ENCODE assay signal across 1 cellular context in the genomic region with DNA sequence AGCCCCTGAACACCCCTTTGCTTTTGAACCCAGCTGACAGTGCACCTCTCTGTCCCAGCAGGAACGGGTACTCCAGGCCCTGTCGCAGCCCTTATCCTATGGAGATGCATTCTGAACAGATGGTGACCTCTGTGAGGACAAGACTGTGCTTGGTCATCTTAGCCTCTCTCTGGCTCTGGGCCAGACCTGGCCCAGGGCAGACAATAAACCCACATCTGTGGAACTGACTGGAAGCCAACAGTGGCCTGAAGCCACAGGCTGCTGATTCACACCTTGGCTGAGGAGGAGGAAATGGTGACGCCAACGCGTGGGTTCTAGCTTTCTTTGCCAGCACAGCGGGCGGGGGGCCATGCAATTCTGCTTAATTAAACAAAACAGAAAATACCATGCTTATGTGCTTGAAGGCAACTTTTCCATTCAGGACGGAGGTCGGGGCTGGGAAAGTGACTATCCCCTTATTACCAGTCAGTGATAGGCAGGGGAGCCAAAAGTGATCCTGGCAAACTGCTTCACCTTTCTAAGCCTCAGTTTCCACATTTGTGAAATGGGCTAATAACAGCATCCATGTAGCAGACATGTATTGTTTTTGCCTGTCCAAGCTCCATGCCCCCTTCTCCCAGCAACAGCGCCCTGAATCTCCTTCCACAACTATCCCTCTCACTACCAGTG.
TF ChIP-seq lines count a peak whose summit lies in the region.

No MANE protein-coding gene starts in this region.

TF ChIP-seq in K562, 482 proteins besides CTCF, POLR2A, EP300 and RAD21 (continued from another document and continues in another):
- TF ChIP-seq, protein P1, sequence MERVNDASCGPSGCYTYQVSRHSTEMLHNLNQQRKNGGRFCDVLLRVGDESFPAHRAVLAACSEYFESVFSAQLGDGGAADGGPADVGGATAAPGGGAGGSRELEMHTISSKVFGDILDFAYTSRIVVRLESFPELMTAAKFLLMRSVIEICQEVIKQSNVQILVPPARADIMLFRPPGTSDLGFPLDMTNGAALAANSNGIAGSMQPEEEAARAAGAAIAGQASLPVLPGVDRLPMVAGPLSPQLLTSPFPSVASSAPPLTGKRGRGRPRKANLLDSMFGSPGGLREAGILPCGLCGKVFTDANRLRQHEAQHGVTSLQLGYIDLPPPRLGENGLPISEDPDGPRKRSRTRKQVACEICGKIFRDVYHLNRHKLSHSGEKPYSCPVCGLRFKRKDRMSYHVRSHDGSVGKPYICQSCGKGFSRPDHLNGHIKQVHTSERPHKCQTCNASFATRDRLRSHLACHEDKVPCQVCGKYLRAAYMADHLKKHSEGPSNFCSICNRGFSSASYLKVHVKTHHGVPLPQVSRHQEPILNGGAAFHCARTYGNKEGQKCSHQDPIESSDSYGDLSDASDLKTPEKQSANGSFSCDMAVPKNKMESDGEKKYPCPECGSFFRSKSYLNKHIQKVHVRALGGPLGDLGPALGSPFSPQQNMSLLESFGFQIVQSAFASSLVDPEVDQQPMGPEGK (CRISPR knock-in tag; IDR thresholded peaks at IDR 0.05; ENCODE audit: borderline replicate concordance): no peak
- TF ChIP-seq, protein P2, sequence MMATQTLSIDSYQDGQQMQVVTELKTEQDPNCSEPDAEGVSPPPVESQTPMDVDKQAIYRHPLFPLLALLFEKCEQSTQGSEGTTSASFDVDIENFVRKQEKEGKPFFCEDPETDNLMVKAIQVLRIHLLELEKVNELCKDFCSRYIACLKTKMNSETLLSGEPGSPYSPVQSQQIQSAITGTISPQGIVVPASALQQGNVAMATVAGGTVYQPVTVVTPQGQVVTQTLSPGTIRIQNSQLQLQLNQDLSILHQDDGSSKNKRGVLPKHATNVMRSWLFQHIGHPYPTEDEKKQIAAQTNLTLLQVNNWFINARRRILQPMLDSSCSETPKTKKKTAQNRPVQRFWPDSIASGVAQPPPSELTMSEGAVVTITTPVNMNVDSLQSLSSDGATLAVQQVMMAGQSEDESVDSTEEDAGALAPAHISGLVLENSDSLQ (IDR thresholded peaks at IDR 0.05): no peak
- TF ChIP-seq ZSCAN32 (CRISPR knock-in tag; IDR thresholded peaks at IDR 0.05) (no peak), BRD4 (IDR thresholded peaks at IDR 0.05) (no peak), ASH1L (IDR thresholded peaks at IDR 0.05; ENCODE audit: borderline replicate concordance, low read depth, partially characterized antibody) (no peak), HIVEP1 (CRISPR knock-in tag; IDR thresholded peaks at IDR 0.05) (no peak), SOX6 (IDR thresholded peaks at IDR 0.05) (peak; percentile 83), SUPT5H (IDR thresholded peaks at IDR 0.05) (no peak), ZNF507 (tag; conservative IDR thresholded peaks at IDR 0.05) (no peak), ZNF408 (CRISPR knock-in tag; IDR thresholded peaks at IDR 0.05; ENCODE audit: low read depth) (no peak), NR2C1 (IDR thresholded peaks at IDR 0.05) (no peak), NR2C1 (tag; IDR thresholded peaks at IDR 0.05) (peak; percentile 38; the same call in 1 of the 2 replicates), RBBP5 (IDR thresholded peaks at IDR 0.05; ENCODE audit: borderline replicate concordance, insufficient read depth, low read length, poor library complexity, severe bottlenecking) (no peak), ZNF780A (CRISPR knock-in tag; IDR thresholded peaks at IDR 0.05) (no peak), PHF21A (IDR thresholded peaks at IDR 0.05; ENCODE audit: borderline replicate concordance, low read depth) (no peak), ARID1B (IDR thresholded peaks at IDR 0.05) (peak; percentile 57; the same call in 1 of the 2 replicates), ZNF76 (CRISPR knock-in tag; IDR thresholded peaks at IDR 0.05; ENCODE audit: borderline replicate concordance) (no peak), PPARD (CRISPR knock-in tag; IDR thresholded peaks at IDR 0.05) (no peak), NFIX (CRISPR knock-in tag; IDR thresholded peaks at IDR 0.05; ENCODE audit: low read depth) (no peak), ZNF79 (CRISPR knock-in tag; IDR thresholded peaks at IDR 0.05; ENCODE audit: low read depth) (no peak), CEBPG (CRISPR knock-in tag; IDR thresholded peaks at IDR 0.05) (no peak), CEBPG (tag; conservative IDR thresholded peaks at IDR 0.05 in 1 of 2, IDR thresholded peaks at IDR 0.05 in 1 of 2) (no peak), NFE2L1 (tag; IDR thresholded peaks at IDR 0.05; ENCODE audit: borderline replicate concordance, low read depth) (no peak), ATF7 (IDR thresholded peaks at IDR 0.05) (peak; percentile 55), FOXJ3 (CRISPR knock-in tag; IDR thresholded peaks at IDR 0.05) (no peak), ZNF584 (CRISPR knock-in tag; IDR thresholded peaks at IDR 0.05; ENCODE audit: low read depth) (no peak), CBFA2T2 (conservative IDR thresholded peaks at IDR 0.05) (peak; percentile 60), CEBPB (tag; IDR thresholded peaks at IDR 0.05) (no peak), KLF6 (CRISPR knock-in tag; IDR thresholded peaks at IDR 0.05; ENCODE audit: borderline replicate concordance) (no peak), MXD1 (CRISPR knock-in tag; IDR thresholded peaks at IDR 0.05; ENCODE audit: borderline replicate concordance, poor library complexity, severe bottlenecking) (no peak), BDP1 (IDR thresholded peaks at IDR 0.05; ENCODE audit: insufficient read depth, insufficient read length) (no peak), ARNT (IDR thresholded peaks at IDR 0.05) (no peak), IFI16 (CRISPR knock-in tag; IDR thresholded peaks at IDR 0.05) (no peak), ETV5 (CRISPR knock-in tag; IDR thresholded peaks at IDR 0.05; ENCODE audit: low read depth) (0 out of 2 replicates have a peak, but pooled peaks have one; percentile 47), DLX4 (CRISPR knock-in tag; IDR thresholded peaks at IDR 0.05) (no peak), TAF1 (IDR thresholded peaks at IDR 0.05; ENCODE audit: control insufficient read depth, extremely low read depth, insufficient read depth, low read length, severe bottlenecking) (no peak), PHF20 (IDR thresholded peaks at IDR 0.05; ENCODE audit: partially characterized antibody) (no peak), NCOA6 (IDR thresholded peaks at IDR 0.05) (no peak), TFAM (CRISPR knock-in tag; conservative IDR thresholded peaks at IDR 0.05) (no peak), PURB (CRISPR knock-in tag; IDR thresholded peaks at IDR 0.05; ENCODE audit: low read depth) (no peak), HLTF (IDR thresholded peaks at IDR 0.05) (no peak), C11orf30 (IDR thresholded peaks at IDR 0.05; ENCODE audit: low read depth) (peak; percentile 67; the same call in 1 of the 2 replicates), ILK (tag; IDR thresholded peaks at IDR 0.05; ENCODE audit: borderline replicate concordance, low read depth) (no peak), KHSRP (IDR thresholded peaks at IDR 0.05) (no peak)
- TF ChIP-seq, protein P3, sequence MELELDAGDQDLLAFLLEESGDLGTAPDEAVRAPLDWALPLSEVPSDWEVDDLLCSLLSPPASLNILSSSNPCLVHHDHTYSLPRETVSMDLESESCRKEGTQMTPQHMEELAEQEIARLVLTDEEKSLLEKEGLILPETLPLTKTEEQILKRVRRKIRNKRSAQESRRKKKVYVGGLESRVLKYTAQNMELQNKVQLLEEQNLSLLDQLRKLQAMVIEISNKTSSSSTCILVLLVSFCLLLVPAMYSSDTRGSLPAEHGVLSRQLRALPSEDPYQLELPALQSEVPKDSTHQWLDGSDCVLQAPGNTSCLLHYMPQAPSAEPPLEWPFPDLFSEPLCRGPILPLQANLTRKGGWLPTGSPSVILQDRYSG (tag; conservative IDR thresholded peaks at IDR 0.05; ENCODE audit: low read depth): no peak
- TF ChIP-seq, protein P4, sequence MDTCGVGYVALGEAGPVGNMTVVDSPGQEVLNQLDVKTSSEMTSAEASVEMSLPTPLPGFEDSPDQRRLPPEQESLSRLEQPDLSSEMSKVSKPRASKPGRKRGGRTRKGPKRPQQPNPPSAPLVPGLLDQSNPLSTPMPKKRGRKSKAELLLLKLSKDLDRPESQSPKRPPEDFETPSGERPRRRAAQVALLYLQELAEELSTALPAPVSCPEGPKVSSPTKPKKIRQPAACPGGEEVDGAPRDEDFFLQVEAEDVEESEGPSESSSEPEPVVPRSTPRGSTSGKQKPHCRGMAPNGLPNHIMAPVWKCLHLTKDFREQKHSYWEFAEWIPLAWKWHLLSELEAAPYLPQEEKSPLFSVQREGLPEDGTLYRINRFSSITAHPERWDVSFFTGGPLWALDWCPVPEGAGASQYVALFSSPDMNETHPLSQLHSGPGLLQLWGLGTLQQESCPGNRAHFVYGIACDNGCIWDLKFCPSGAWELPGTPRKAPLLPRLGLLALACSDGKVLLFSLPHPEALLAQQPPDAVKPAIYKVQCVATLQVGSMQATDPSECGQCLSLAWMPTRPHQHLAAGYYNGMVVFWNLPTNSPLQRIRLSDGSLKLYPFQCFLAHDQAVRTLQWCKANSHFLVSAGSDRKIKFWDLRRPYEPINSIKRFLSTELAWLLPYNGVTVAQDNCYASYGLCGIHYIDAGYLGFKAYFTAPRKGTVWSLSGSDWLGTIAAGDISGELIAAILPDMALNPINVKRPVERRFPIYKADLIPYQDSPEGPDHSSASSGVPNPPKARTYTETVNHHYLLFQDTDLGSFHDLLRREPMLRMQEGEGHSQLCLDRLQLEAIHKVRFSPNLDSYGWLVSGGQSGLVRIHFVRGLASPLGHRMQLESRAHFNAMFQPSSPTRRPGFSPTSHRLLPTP (IDR thresholded peaks at IDR 0.05; ENCODE audit: borderline replicate concordance, extremely low read depth, insufficient read length): no peak
- TF ChIP-seq, protein P5, sequence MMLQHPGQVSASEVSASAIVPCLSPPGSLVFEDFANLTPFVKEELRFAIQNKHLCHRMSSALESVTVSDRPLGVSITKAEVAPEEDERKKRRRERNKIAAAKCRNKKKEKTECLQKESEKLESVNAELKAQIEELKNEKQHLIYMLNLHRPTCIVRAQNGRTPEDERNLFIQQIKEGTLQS (IDR thresholded peaks at IDR 0.05): peak; percentile 63; the same call in 1 of the 2 replicates
- TF ChIP-seq, protein P5 (CRISPR knock-in tag; conservative IDR thresholded peaks at IDR 0.05): no peak
- TF ChIP-seq, protein P6, sequence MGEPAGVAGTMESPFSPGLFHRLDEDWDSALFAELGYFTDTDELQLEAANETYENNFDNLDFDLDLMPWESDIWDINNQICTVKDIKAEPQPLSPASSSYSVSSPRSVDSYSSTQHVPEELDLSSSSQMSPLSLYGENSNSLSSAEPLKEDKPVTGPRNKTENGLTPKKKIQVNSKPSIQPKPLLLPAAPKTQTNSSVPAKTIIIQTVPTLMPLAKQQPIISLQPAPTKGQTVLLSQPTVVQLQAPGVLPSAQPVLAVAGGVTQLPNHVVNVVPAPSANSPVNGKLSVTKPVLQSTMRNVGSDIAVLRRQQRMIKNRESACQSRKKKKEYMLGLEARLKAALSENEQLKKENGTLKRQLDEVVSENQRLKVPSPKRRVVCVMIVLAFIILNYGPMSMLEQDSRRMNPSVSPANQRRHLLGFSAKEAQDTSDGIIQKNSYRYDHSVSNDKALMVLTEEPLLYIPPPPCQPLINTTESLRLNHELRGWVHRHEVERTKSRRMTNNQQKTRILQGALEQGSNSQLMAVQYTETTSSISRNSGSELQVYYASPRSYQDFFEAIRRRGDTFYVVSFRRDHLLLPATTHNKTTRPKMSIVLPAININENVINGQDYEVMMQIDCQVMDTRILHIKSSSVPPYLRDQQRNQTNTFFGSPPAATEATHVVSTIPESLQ (CRISPR knock-in tag; IDR thresholded peaks at IDR 0.05): no peak
- TF ChIP-seq, protein P7, sequence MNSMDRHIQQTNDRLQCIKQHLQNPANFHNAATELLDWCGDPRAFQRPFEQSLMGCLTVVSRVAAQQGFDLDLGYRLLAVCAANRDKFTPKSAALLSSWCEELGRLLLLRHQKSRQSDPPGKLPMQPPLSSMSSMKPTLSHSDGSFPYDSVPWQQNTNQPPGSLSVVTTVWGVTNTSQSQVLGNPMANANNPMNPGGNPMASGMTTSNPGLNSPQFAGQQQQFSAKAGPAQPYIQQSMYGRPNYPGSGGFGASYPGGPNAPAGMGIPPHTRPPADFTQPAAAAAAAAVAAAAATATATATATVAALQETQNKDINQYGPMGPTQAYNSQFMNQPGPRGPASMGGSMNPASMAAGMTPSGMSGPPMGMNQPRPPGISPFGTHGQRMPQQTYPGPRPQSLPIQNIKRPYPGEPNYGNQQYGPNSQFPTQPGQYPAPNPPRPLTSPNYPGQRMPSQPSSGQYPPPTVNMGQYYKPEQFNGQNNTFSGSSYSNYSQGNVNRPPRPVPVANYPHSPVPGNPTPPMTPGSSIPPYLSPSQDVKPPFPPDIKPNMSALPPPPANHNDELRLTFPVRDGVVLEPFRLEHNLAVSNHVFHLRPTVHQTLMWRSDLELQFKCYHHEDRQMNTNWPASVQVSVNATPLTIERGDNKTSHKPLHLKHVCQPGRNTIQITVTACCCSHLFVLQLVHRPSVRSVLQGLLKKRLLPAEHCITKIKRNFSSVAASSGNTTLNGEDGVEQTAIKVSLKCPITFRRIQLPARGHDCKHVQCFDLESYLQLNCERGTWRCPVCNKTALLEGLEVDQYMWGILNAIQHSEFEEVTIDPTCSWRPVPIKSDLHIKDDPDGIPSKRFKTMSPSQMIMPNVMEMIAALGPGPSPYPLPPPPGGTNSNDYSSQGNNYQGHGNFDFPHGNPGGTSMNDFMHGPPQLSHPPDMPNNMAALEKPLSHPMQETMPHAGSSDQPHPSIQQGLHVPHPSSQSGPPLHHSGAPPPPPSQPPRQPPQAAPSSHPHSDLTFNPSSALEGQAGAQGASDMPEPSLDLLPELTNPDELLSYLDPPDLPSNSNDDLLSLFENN (IDR thresholded peaks at IDR 0.05; ENCODE audit: low read depth in 2 of 2, low read length in 2 of 2): no peak
- TF ChIP-seq, protein P8, sequence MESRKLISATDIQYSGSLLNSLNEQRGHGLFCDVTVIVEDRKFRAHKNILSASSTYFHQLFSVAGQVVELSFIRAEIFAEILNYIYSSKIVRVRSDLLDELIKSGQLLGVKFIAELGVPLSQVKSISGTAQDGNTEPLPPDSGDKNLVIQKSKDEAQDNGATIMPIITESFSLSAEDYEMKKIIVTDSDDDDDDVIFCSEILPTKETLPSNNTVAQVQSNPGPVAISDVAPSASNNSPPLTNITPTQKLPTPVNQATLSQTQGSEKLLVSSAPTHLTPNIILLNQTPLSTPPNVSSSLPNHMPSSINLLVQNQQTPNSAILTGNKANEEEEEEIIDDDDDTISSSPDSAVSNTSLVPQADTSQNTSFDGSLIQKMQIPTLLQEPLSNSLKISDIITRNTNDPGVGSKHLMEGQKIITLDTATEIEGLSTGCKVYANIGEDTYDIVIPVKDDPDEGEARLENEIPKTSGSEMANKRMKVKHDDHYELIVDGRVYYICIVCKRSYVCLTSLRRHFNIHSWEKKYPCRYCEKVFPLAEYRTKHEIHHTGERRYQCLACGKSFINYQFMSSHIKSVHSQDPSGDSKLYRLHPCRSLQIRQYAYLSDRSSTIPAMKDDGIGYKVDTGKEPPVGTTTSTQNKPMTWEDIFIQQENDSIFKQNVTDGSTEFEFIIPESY (CRISPR knock-in tag; IDR thresholded peaks at IDR 0.05): no peak
